8 cellular contexts compared by ENCODE assay signal in genomic region chr4:140359571-140360427, GRCh38. TPM values are rescaled to one million over a fixed set of nuclear protein-coding genes. Genes with fewer than 3 reads are reported as not detected.
DNase-seq lines count a peak whose midpoint lies in the region; ATAC-seq and TF ChIP-seq lines count a peak whose summit lies in the region.

No MANE protein-coding gene starts in this region.

- CTCF ChIA-PET in A673 (lab: Charles Lee) = interaction anchor here (0.5 to 2.6 kb wide), 15 partner anchors 10 to 753 kb away, joined by 3 to 14 read pairs (median 5); partner anchors contain the start of gene SCOC

- no TSS peak for BruUV-seq in A673 (replicated peaks; lab: Mats Ljungman, UMichigan)

- peak; percentile 92 for TF ChIP-seq CTCF in A673 (conservative IDR thresholded peaks at IDR 0.05; ENCODE audit: low read depth, low read length)
- peak; percentile 57 to 92 (median 86) for TF ChIP-seq CTCF in spleen (IDR thresholded peaks at IDR 0.05 in 8 of 11, conservative IDR thresholded peaks at IDR 0.05 in 3 of 11)

- DNase-seq in A673 (ENCODE audit: low spot score) = peak; percentile 92
- DNase-seq in NCI-H187 (lab: John Stamatoyannopoulos, UW) = peak; percentile 54 to 63
- peak; percentile 29 for DNase-seq in T1000 (lab: John Stamatoyannopoulos, UW)
- peak; percentile 88 for DNase-seq in astrocyte of the hippocampus (ENCODE audit: low read depth, low spot score)
- DNase-seq in hippocampal formation (lab: John Stamatoyannopoulos, UW) = peak; percentile 55 to 70
- DNase-seq in spleen = peak; percentile 81

- H3K9me3 ChIP-seq in A673 (ENCODE audit: low read depth, low read length, poor library complexity, severe bottlenecking) (no peaks in the 10 kb centered on the region), spleen (no peaks in the 10 kb centered on the region)

- no peak for TF ChIP-seq POLR2A in spleen (IDR thresholded peaks at IDR 0.05)

- peak; percentile 93 for ATAC-seq in GM18508 (IDR thresholded peaks at IDR 0.05; ENCODE audit: insufficient read depth, unreplicated experiment)
- peak; percentile 90 for ATAC-seq in HG02973 (IDR thresholded peaks at IDR 0.05; ENCODE audit: unreplicated experiment)

- 34 to 40% (median 36%) methylated on average over 7 of the region's 7 CpGs for WGBS in spleen, 5 donors

- POLR2A ChIA-PET in A673 (lab: Charles Lee; ENCODE audit: low non-redundant PET) = no interaction called here

- no peaks in the 10 kb centered on the region for H3K36me3 ChIP-seq in A673 (ENCODE audit: insufficient read depth, low read length, poor library complexity, severe bottlenecking)
- H3K36me3 ChIP-seq in spleen = no peaks in the 10 kb centered on the region

- H3K4me1 ChIP-seq in A673 (ENCODE audit: insufficient read depth, low read length, poor library complexity, severe bottlenecking) (peaks cover 12% of the 10 kb centered on the region), spleen (peaks cover 0 to 6% (median 5%) of the 10 kb centered on the region in 6 donors)

- H3K4me3 ChIP-seq in A673 (ENCODE audit: low read depth, low read length, poor library complexity, severe bottlenecking) = no peak overlapping the region
- no peak overlapping the region for H3K4me3 ChIP-seq in spleen

- H3K27ac ChIP-seq in A673 (ENCODE audit: low read depth, low read length, poor library complexity, severe bottlenecking) = no peak overlapping the region
- no peak overlapping the region for H3K27ac ChIP-seq in spleen

- intact Hi-C loops in A673 (cut with micrococcal nuclease; ENCODE audit: unreplicated experiment) (loop anchor here (1.0 to 10.0 kb wide), 7 partner anchors 165 to 774 kb away; partner anchors contain the start of genes ELMOD2 and RNF150), spleen (cut with DNase I; ENCODE audit: low total_unique reads) (loop anchor here (5.0 to 10.0 kb wide), 3 partner anchors 248 to 493 kb away; no protein-coding TSS in a partner anchor)

- peaks cover 20% of the 10 kb centered on the region for H3K27me3 ChIP-seq in A673 (replicated peaks; ENCODE audit: insufficient read depth, low read depth, low read length, poor library complexity)
- no peaks in the 10 kb centered on the region for H3K27me3 ChIP-seq in spleen (replicated peaks in 1 of 7)

RNA-seq across cellular contexts. Expression of gene SCOC, which starts 13.6 kb away (rescaled TPM):
- 44.2 and 44.7 TPM in 2 replicates for total RNA-seq in A673 (2021)
- 10 to 100 TPM; 22.3 to 37.2 (median 28.1) TPM for total RNA-seq in spleen
- polyA plus RNA-seq in spleen = 10 to 100 TPM; 23.7 to 45.1 (median 34.7) TPM

Comparison
In these comparisons a context has a peak if more than half of its experiments do, and no peak if none do; other contexts are left out.
1. DNase-seq: peak in every context shown above with its lines; median percentile 92 in A673; 88 in astrocyte of the hippocampus; 81 in spleen; 62 in hippocampal formation; 58 in NCI-H187; 29 in T1000.